38 cellular contexts compared by ENCODE assay signal in genomic region chr7:30813466-30813865, GRCh38. TPM values are rescaled to one million over a fixed set of nuclear protein-coding genes. Genes with fewer than 3 reads are reported as not detected.
DNase-seq lines count a peak whose midpoint lies in the region; ATAC-seq, FAIRE-seq and TF ChIP-seq lines count a peak whose summit lies in the region.
"Had no signal": no experiment of that assay in that cellular context is flagged by ENCODE, and none has a peak within 500 bp of the region (broad histone marks: within the 10 kb centered on the region; RNA-seq: fewer than 3 reads in every experiment).

No MANE protein-coding gene starts in this region.

- H3K27ac ChIP-seq in coronary artery: peak overlapping the region; percentile 91 to 92
- H3K27ac ChIP-seq in psoas muscle: peak overlapping the region; percentile 43
- peak overlapping the region; percentile 83 for H3K27ac ChIP-seq in tibial artery
- no peak overlapping the region for H3K27ac ChIP-seq in foreskin keratinocyte
- H3K27ac ChIP-seq: SK-N-MC had no signal

- H3K4me3 ChIP-seq in coronary artery (peak overlapping the region; percentile 22), psoas muscle (no peak overlapping the region), tibial artery (no peak overlapping the region)
- H3K4me3 ChIP-seq: HAP-1, MG63, SK-N-MC, uterus had no signal

- no peaks in the 10 kb centered on the region for H3K4me1 Mint-ChIP-seq in mesothelial cell of epicardium
- H3K4me1 Mint-ChIP-seq: activated CD4-positive, alpha-beta memory T cell treated with anti-CD3 and anti-CD28 coated beads, Interleukin-2, amount 10 ng/mL, durations not matched to agents 7 days and 5 days; activated naive CD4-positive, alpha-beta T cell treated with anti-CD3 and anti-CD28 coated beads, Interleukin-2, amount 50 U/mL, for 24 hours had no signal

- H3K4me3 Mint-ChIP-seq in mesothelial cell of epicardium: no peak overlapping the region
- H3K4me3 Mint-ChIP-seq: activated CD4-positive, alpha-beta memory T cell treated with anti-CD3 and anti-CD28 coated beads, Interleukin-2, amount 10 ng/mL, durations not matched to agents 7 days and 5 days; activated naive CD4-positive, alpha-beta T cell treated with anti-CD3 and anti-CD28 coated beads, Interleukin-2, amount 50 U/mL, for 24 hours; CD14-positive monocyte; T-helper 1 cell treated with Interleukin-12 subunit alpha and Interleukin-12 subunit beta and Interleukin-4 antibody, amounts not matched to agents 30 μg/mL and 1 μg/mL, for 36 hours had no signal

- H3K4me1 ChIP-seq in psoas muscle (peaks cover 35% of the 10 kb centered on the region), tibial artery (peaks cover 6 to 73% (median 55%) of the 10 kb centered on the region in 4 donors), foreskin keratinocyte (no peaks in the 10 kb centered on the region)
- H3K4me1 ChIP-seq: HAP-1 had no signal

- no peaks in the 10 kb centered on the region for H3K27me3 Mint-ChIP-seq in mesothelial cell of epicardium (ENCODE audit: low read depth)
- H3K27me3 Mint-ChIP-seq: activated CD4-positive, alpha-beta memory T cell treated with anti-CD3 and anti-CD28 coated beads, Interleukin-2, amount 10 ng/mL, durations not matched to agents 7 days and 5 days; activated naive CD4-positive, alpha-beta T cell treated with anti-CD3 and anti-CD28 coated beads, Interleukin-2, amount 50 U/mL, for 24 hours had no signal

- no peak overlapping the region for H3K27ac Mint-ChIP-seq in mesothelial cell of epicardium
- H3K27ac Mint-ChIP-seq: activated CD4-positive, alpha-beta memory T cell treated with anti-CD3 and anti-CD28 coated beads, Interleukin-2, amount 10 ng/mL, durations not matched to agents 7 days and 5 days; activated naive CD4-positive, alpha-beta T cell treated with anti-CD3 and anti-CD28 coated beads, Interleukin-2, amount 50 U/mL, for 24 hours; activated T-helper 2 cell treated with anti-CD3 and anti-CD28 coated beads, Interferon-gamma antibody, Interleukin-2, Interleukin-4, amounts not matched to agents 10 μg/mL and 5 μg/mL and 100 μg/mL, durations not matched to agents 14 hours and 24 hours and 36 hours; T-helper 1 cell treated with Interleukin-12 subunit alpha and Interleukin-12 subunit beta and Interleukin-4 antibody, amounts not matched to agents 30 μg/mL and 1 μg/mL, for 36 hours had no signal

- no peak for TF ChIP-seq POLR2A in GM12892 (IDR thresholded peaks at IDR 0.05; ENCODE audit: low read depth, low read length)

- H3K36me3 ChIP-seq in psoas muscle (ENCODE audit: insufficient read depth in 1 of 2, low read depth in 1 of 2) (no peaks in the 10 kb centered on the region), tibial artery (no peaks in the 10 kb centered on the region)
- H3K36me3 ChIP-seq: HAP-1, MG63, uterus had no signal

- peak; percentile 65 for ATAC-seq in left ventricle myocardium superior
- peak in 3 of 4 donors; percentile 67 to 76 (median 71) for ATAC-seq in psoas muscle
- ATAC-seq in foreskin keratinocyte: no peak

- FAIRE-seq in GM12892 (lab: Jason Lieb, UNC): no peak
- FAIRE-seq: endometrium, GM19239, HTR-8/SVneo, keratinocyte, TTC549 had no signal

- H3K9me3 ChIP-seq in psoas muscle (no peaks in the 10 kb centered on the region), tibial artery (no peaks in the 10 kb centered on the region)
- H3K9me3 ChIP-seq: HAP-1, MG63, uterus had no signal

- no peaks in the 10 kb centered on the region for H3K9me3 Mint-ChIP-seq in mesothelial cell of epicardium
- H3K9me3 Mint-ChIP-seq: activated CD4-positive, alpha-beta memory T cell treated with anti-CD3 and anti-CD28 coated beads, Interleukin-2, amount 10 ng/mL, durations not matched to agents 7 days and 5 days; activated naive CD4-positive, alpha-beta T cell treated with anti-CD3 and anti-CD28 coated beads, Interleukin-2, amount 50 U/mL, for 24 hours; activated T-helper 2 cell treated with anti-CD3 and anti-CD28 coated beads, Interferon-gamma antibody, Interleukin-2, Interleukin-4, amounts not matched to agents 10 μg/mL and 5 μg/mL and 100 μg/mL, durations not matched to agents 14 hours and 24 hours and 36 hours; T-helper 1 cell treated with Interleukin-12 subunit alpha and Interleukin-12 subunit beta and Interleukin-4 antibody, amounts not matched to agents 30 μg/mL and 1 μg/mL, for 36 hours had no signal

- intact Hi-C loops in left ventricle myocardium superior (cut with micrococcal nuclease): no loop called here
- intact Hi-C loops in psoas muscle (cut with DNase I): no loop called here
- intact Hi-C loops in tibial artery (cut with DNase I; ENCODE audit: low total_unique reads): loop anchor here (2.0 kb wide), 1 partner anchor 103 kb away; no protein-coding TSS in a partner anchor

- WGBS in psoas muscle, 3 donors: 37 to 51% (median 37%) methylated on average over 4 of the region's 4 CpGs

- DNase-seq in coronary artery (ENCODE audit: low spot score) (no peak), left ventricle myocardium superior (peak; percentile 53), psoas muscle (peak in 1 of 2 donors; percentile 55), tibial artery (peak; percentile 73 to 89), mesothelial cell of epicardium (ENCODE audit: low spot score in 2 of 2, unreplicated experiment in 2 of 2) (no peak), foreskin keratinocyte (no peak), SW 1271 (lab: John Stamatoyannopoulos, UW) (no peak), GM12892 (ENCODE audit: insufficient read length) (no peak)
- DNase-seq: activated CD4-positive, alpha-beta memory T cell treated with anti-CD3 and anti-CD28 coated beads, Interleukin-2, amount 10 ng/mL, durations not matched to agents 7 days and 5 days; activated CD4-positive, CD25-positive, alpha-beta regulatory T cell treated with anti-CD3 and anti-CD28 coated beads, Interleukin-2, amount 50 U/mL, for 72 hours; activated CD8-positive, alpha-beta memory T cell treated with anti-CD3 and anti-CD28 coated beads, Interleukin-2, amount 50 U/mL, for 48 hours; anterior cingulate cortex; caudate nucleus; dermis blood vessel endothelial cell; DMS79; GF-D8; glutamatergic neuron; KG1; mammary epithelial cell; MG63; NCI-H1105 treated with DMSO at 0.1 percent for 48 hours; NCI-H2029; NCI-H226; NCI-H748 treated with DMSO at 0.1 percent for 48 hours; stimulated activated CD4-positive, alpha-beta T cell treated with anti-CD3 and anti-CD28 coated beads, Interleukin-2, amount 100 ng/mL, for 24 hours; substantia nigra; uterus had no signal

- no peaks in the 10 kb centered on the region for H3K36me3 Mint-ChIP-seq in mesothelial cell of epicardium
- H3K36me3 Mint-ChIP-seq: activated naive CD4-positive, alpha-beta T cell treated with anti-CD3 and anti-CD28 coated beads, Interleukin-2, amount 50 U/mL, for 24 hours; CD14-positive monocyte had no signal

- TF ChIP-seq CTCF in coronary artery (IDR thresholded peaks at IDR 0.05) (no peak), psoas muscle (IDR thresholded peaks at IDR 0.05) (no peak), tibial artery (IDR thresholded peaks at IDR 0.05) (no peak), mesothelial cell of epicardium (IDR thresholded peaks at IDR 0.05; ENCODE audit: unreplicated experiment) (no peak), foreskin keratinocyte (conservative IDR thresholded peaks at IDR 0.05) (no peak)

- H3K27me3 ChIP-seq in psoas muscle (ENCODE audit: insufficient read depth in 3 of 3, low read length in 2 of 3) (no peaks in the 10 kb centered on the region), tibial artery (no peaks in the 10 kb centered on the region), foreskin keratinocyte (no peaks in the 10 kb centered on the region)
- H3K27me3 ChIP-seq: uterus had no signal

RNA-seq across cellular contexts. Expression of gene MINDY4, which starts 42.2 kb away (rescaled TPM):
- total RNA-seq in left ventricle myocardium superior (4.9 TPM), psoas muscle (1 to 10 TPM; 1.3 to 3.5 (median 2.0) TPM), mesothelial cell of epicardium (10.8 to 11.6 TPM (median 11.3 TPM) in 3 replicates), foreskin keratinocyte (3.0 and 3.5 TPM in 2 replicates)
- polyA plus RNA-seq in psoas muscle (1 to 10 TPM in 2 of 3 donors, under 1 TPM in 1; 0.86 to 3.3 (median 1.1) TPM), foreskin keratinocyte (0.97 and 1.4 TPM in 2 replicates)
- polyA plus RNA-seq in GM12892 (2012; ENCODE audit: missing spikeins): 0.49 TPM

Comparison
In these comparisons a context has a peak if more than half of its experiments do, and no peak if none do; other contexts are left out.
1. DNase-seq: peak in left ventricle myocardium superior (single experiment) and tibial artery (2 of 2); none in coronary artery (single experiment), mesothelial cell of epicardium (0 of 2), foreskin keratinocyte (0 of 2), SW 1271 (0 of 2) and GM12892 (single experiment).